33 cellular contexts compared by ENCODE assay signal in genomic region chr13:113052206-113052605, GRCh38. TPM values are rescaled to one million over a fixed set of nuclear protein-coding genes. Genes with fewer than 3 reads are reported as not detected.
"Had no signal": no experiment of that assay in that cellular context is flagged by ENCODE, and none has a peak within 500 bp of the region (broad histone marks: within the 10 kb centered on the region; RNA-seq: fewer than 3 reads in every experiment).

No MANE protein-coding gene starts in this region.

- H3K27ac Mint-ChIP-seq: activated CD4-positive, alpha-beta memory T cell treated with anti-CD3 and anti-CD28 coated beads for 36 hours; activated CD4-positive, alpha-beta T cell treated with anti-CD3 and anti-CD28 coated beads, Interleukin-2, amount 10 ng/mL, durations not matched to agents 24 days and 14 days; activated naive CD4-positive, alpha-beta T cell treated with anti-CD3 and anti-CD28 coated beads for 36 hours; activated naive CD8-positive, alpha-beta T cell treated with anti-CD3 and anti-CD28 coated beads for 36 hours; activated T-helper 1 cell treated with anti-CD3 and anti-CD28 coated beads, Interleukin-12 subunit alpha, Interleukin-12 subunit beta, Interleukin-2, Interleukin-4 antibody, amounts not matched to agents 30 ng/mL and 10 ng/mL and 1 ng/mL, durations not matched to agents 14 hours and 24 hours and 36 hours; endodermal cell; memory B cell; naive thymus-derived CD4-positive, alpha-beta T cell; stimulated activated naive CD8-positive, alpha-beta T cell treated with anti-CD3 and anti-CD28 coated beads, Interleukin-15, Interleukin-2, amounts not matched to agents 100 ng/mL and 50 ng/mL, for 24 hours had no signal

- H2AFZ ChIP-seq: parathyroid adenoma had no signal

- H3K9me3 Mint-ChIP-seq: activated CD4-positive, alpha-beta memory T cell treated with anti-CD3 and anti-CD28 coated beads for 36 hours; activated CD4-positive, alpha-beta T cell treated with anti-CD3 and anti-CD28 coated beads, Interleukin-2, amount 10 ng/mL, durations not matched to agents 24 days and 14 days; activated naive CD4-positive, alpha-beta T cell treated with anti-CD3 and anti-CD28 coated beads for 36 hours; activated naive CD8-positive, alpha-beta T cell treated with anti-CD3 and anti-CD28 coated beads for 36 hours; activated T-helper 1 cell treated with anti-CD3 and anti-CD28 coated beads, Interleukin-12 subunit alpha, Interleukin-12 subunit beta, Interleukin-2, Interleukin-4 antibody, amounts not matched to agents 30 ng/mL and 10 ng/mL and 1 ng/mL, durations not matched to agents 14 hours and 24 hours and 36 hours; brain; endodermal cell; memory B cell; naive thymus-derived CD4-positive, alpha-beta T cell; stimulated activated naive CD8-positive, alpha-beta T cell treated with anti-CD3 and anti-CD28 coated beads, Interleukin-15, Interleukin-2, amounts not matched to agents 100 ng/mL and 50 ng/mL, for 24 hours had no signal

- H3K27me3 Mint-ChIP-seq: activated CD4-positive, alpha-beta memory T cell treated with anti-CD3 and anti-CD28 coated beads for 36 hours; activated CD4-positive, alpha-beta T cell treated with anti-CD3 and anti-CD28 coated beads, Interleukin-2, amount 10 ng/mL, durations not matched to agents 24 days and 14 days; activated naive CD8-positive, alpha-beta T cell treated with anti-CD3 and anti-CD28 coated beads for 36 hours; naive thymus-derived CD4-positive, alpha-beta T cell; stimulated activated naive CD8-positive, alpha-beta T cell treated with anti-CD3 and anti-CD28 coated beads, Interleukin-15, Interleukin-2, amounts not matched to agents 100 ng/mL and 50 ng/mL, for 24 hours had no signal

- H3K36me3 Mint-ChIP-seq: activated CD4-positive, alpha-beta memory T cell treated with anti-CD3 and anti-CD28 coated beads for 36 hours; activated naive CD8-positive, alpha-beta T cell treated with anti-CD3 and anti-CD28 coated beads for 36 hours had no signal

- H3K36me3 ChIP-seq: adrenal gland, ascending aorta, cardiac muscle cell, right lobe of liver, thyroid gland, vagina had no signal

- DNase-seq: activated CD4-positive, alpha-beta memory T cell treated with anti-CD3 and anti-CD28 coated beads for 36 hours; activated CD4-positive, alpha-beta T cell treated with anti-CD3 and anti-CD28 coated beads, Interleukin-2, amount 10 ng/mL, durations not matched to agents 24 days and 14 days; activated CD4-positive, CD25-positive, alpha-beta regulatory T cell treated with anti-CD3 and anti-CD28 coated beads, Interleukin-2, amount 50 U/mL, for 72 hours; activated CD8-positive, alpha-beta memory T cell treated with anti-CD3 and anti-CD28 coated beads, Interleukin-2, amount 50 U/mL, for 4 hours; activated effector memory CD4-positive, alpha-beta T cell treated with anti-CD3 and anti-CD28 coated beads, Interleukin-2, amount 50 U/mL, for 16 hours; activated naive CD4-positive, alpha-beta T cell treated with anti-CD3 and anti-CD28 coated beads for 36 hours; activated naive CD8-positive, alpha-beta T cell treated with anti-CD3 and anti-CD28 coated beads for 36 hours; activated T-cell treated with anti-CD3 and anti-CD28 coated beads, Interleukin-2, amount 50 U/mL, for 1 hour; adrenal gland; cortex of kidney; endodermal cell; foreskin fibroblast; kidney glomerular epithelial cell; left ventricle myocardium inferior; midbrain; naive thymus-derived CD4-positive, alpha-beta T cell; nucleus accumbens; stimulated activated CD4-positive, alpha-beta T cell treated with anti-CD3 and anti-CD28 coated beads, Interleukin-12 subunit alpha, Interleukin-12 subunit beta, amount 100 ng/mL, for 4 hours; stimulated activated CD4-positive, alpha-beta T cell treated with anti-CD3 and anti-CD28 coated beads, Interleukin-4, amount 100 ng/mL, for 1 hour; T-helper 2 cell; thyroid gland had no signal

- H3K9me3 ChIP-seq: adrenal gland, ascending aorta, heart left ventricle, left ventricle myocardium inferior, right lobe of liver, thyroid gland, upper lobe of left lung, vagina had no signal

- ATAC-seq: esophagus mucosa; heart left ventricle; naive thymus-derived CD4-positive, alpha-beta T cell; right lobe of liver had no signal

- H3K27ac ChIP-seq: adrenal gland, ascending aorta, cardiac muscle cell, heart left ventricle, left ventricle myocardium inferior, parathyroid adenoma, right lobe of liver, thyroid gland, upper lobe of left lung, vagina had no signal

- H3K4me1 ChIP-seq: adrenal gland, right lobe of liver, thyroid gland had no signal

- H3K27me3 ChIP-seq: ascending aorta, right lobe of liver, thyroid gland, upper lobe of left lung, vagina had no signal

- H3K4me3 Mint-ChIP-seq: activated CD4-positive, alpha-beta memory T cell treated with anti-CD3 and anti-CD28 coated beads for 36 hours; activated CD4-positive, alpha-beta T cell treated with anti-CD3 and anti-CD28 coated beads, Interleukin-2, amount 10 ng/mL, durations not matched to agents 24 days and 14 days; activated naive CD4-positive, alpha-beta T cell treated with anti-CD3 and anti-CD28 coated beads for 36 hours; activated naive CD8-positive, alpha-beta T cell treated with anti-CD3 and anti-CD28 coated beads for 36 hours; activated T-helper 1 cell treated with anti-CD3 and anti-CD28 coated beads, Interleukin-12 subunit alpha, Interleukin-12 subunit beta, Interleukin-2, Interleukin-4 antibody, amounts not matched to agents 30 ng/mL and 10 ng/mL and 1 ng/mL, durations not matched to agents 14 hours and 24 hours and 36 hours; brain; endodermal cell; memory B cell; naive thymus-derived CD4-positive, alpha-beta T cell; stimulated activated naive CD8-positive, alpha-beta T cell treated with anti-CD3 and anti-CD28 coated beads, Interleukin-15, Interleukin-2, amounts not matched to agents 100 ng/mL and 50 ng/mL, for 24 hours had no signal

- H3K4me1 Mint-ChIP-seq: activated CD4-positive, alpha-beta T cell treated with anti-CD3 and anti-CD28 coated beads, Interleukin-2, amount 10 ng/mL, durations not matched to agents 24 days and 14 days; activated naive CD8-positive, alpha-beta T cell treated with anti-CD3 and anti-CD28 coated beads for 36 hours; endodermal cell; memory B cell had no signal

- H3K4me3 ChIP-seq: adrenal gland, ascending aorta, cardiac muscle cell, heart left ventricle, left ventricle myocardium inferior, right lobe of liver, thyroid gland, upper lobe of left lung, vagina had no signal

RNA-seq across cellular contexts. Expression of gene F7, which starts 53.4 kb away (rescaled TPM):
- total RNA-seq: activated CD4-positive, alpha-beta T cell treated with anti-CD3 and anti-CD28 coated beads, Interleukin-2, amount 10 ng/mL, durations not matched to agents 24 days and 14 days; activated T-helper 1 cell treated with anti-CD3 and anti-CD28 coated beads, Interleukin-12 subunit alpha, Interleukin-12 subunit beta, Interleukin-2, Interleukin-4 antibody, amounts not matched to agents 30 ng/mL and 10 ng/mL and 1 ng/mL, durations not matched to agents 14 hours and 24 hours and 36 hours; esophagus mucosa; left ventricle myocardium inferior; thyroid gland; vagina had no signal
- polyA plus RNA-seq: cardiac muscle cell; naive thymus-derived CD4-positive, alpha-beta T cell had no signal
